ENCODE assay signal across 10 cellular contexts in the genomic region with DNA sequence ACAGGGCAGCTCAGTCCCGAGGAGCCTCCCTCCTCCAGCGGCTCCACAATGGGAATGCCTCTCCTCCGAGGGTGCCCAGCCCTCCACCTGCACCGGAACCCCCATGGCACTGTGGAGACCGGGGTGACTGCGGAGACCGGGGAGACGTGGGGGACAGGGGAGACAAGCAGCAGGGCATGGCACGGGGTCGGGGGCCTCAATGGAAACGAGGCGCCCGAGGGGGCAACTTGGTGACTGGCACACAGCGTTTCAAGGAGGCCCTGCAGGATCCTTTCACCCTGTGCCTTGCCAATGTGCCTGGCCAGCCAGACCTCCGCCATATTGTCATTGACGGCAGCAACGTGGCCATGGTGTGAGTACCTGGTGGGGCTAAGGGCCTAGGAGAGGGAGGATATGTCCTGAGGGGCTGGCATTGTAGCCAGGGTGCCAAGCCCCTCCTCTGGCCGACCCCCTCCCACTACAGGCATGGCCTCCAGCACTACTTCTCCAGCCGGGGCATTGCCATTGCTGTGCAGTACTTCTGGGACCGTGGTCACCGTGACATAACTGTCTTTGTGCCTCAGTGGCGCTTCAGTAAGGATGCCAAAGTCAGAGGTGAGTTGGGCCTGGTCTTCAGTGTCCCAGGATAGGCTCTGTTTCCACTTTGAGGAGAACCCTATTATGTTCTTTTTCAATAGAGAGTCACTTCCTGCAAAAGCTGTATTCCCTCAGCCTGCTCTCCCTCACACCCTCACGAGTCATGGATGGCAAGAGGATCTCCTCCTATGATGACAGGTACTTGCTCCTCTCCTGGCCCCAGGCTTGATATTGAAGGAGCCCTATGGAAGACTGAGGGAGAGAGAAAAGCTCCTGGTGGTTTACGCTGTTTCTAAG. TPM values are rescaled to one million over a fixed set of nuclear protein-coding genes. Genes with fewer than 3 reads are reported as not detected.
DNase-seq lines count a peak whose midpoint lies in the region; ATAC-seq, FAIRE-seq and TF ChIP-seq lines count a peak whose summit lies in the region.
"Had no signal": no experiment of that assay in that cellular context is flagged by ENCODE, and none has a peak within 500 bp of the region (broad histone marks: within the 10 kb centered on the region; RNA-seq: fewer than 3 reads in every experiment).

No MANE protein-coding gene starts in this region.

- H3K9me3 Mint-ChIP-seq in activated T-helper 1 cell treated with anti-CD3 and anti-CD28 coated beads, Interleukin-12 subunit alpha, Interleukin-12 subunit beta, Interleukin-2, Interleukin-4 antibody, amounts not matched to agents 30 ng/mL and 10 ng/mL and 1 ng/mL, durations not matched to agents 14 hours and 24 hours and 36 hours = no peaks in the 10 kb centered on the region
- H3K9me3 Mint-ChIP-seq: H9 had no signal

- H3K27me3 Mint-ChIP-seq in activated T-helper 1 cell treated with anti-CD3 and anti-CD28 coated beads, Interleukin-12 subunit alpha, Interleukin-12 subunit beta, Interleukin-2, Interleukin-4 antibody, amounts not matched to agents 30 ng/mL and 10 ng/mL and 1 ng/mL, durations not matched to agents 14 hours and 24 hours and 36 hours (ENCODE audit: insufficient read depth) = no peaks in the 10 kb centered on the region

- H3K4me1 Mint-ChIP-seq in activated T-helper 1 cell treated with anti-CD3 and anti-CD28 coated beads, Interleukin-12 subunit alpha, Interleukin-12 subunit beta, Interleukin-2, Interleukin-4 antibody, amounts not matched to agents 30 ng/mL and 10 ng/mL and 1 ng/mL, durations not matched to agents 14 hours and 24 hours and 36 hours (ENCODE audit: low read depth) = peaks cover 54% of the 10 kb centered on the region

- no peak for TF ChIP-seq EP300 in gastroesophageal sphincter (IDR thresholded peaks at IDR 0.05)

- peaks cover 0 to 59% of the 10 kb centered on the region in 2 donors for H3K36me3 ChIP-seq in gastroesophageal sphincter

- 40 to 79% methylated on average over 1 to 6 of the region's 24 CpGs for WGBS in gastroesophageal sphincter (ENCODE audit: low coverage in 1 of 2), 2 donors

- H3K27ac ChIP-seq in gastroesophageal sphincter = peak overlapping the region in 3 of 4 donors; percentile 94 to 99 (median 96)
- peak overlapping the region in 13 of 21 experiments; percentile 33 to 99 (median 97) for H3K27ac ChIP-seq in skin epidermis
- H3K27ac ChIP-seq: SK-N-MC had no signal

- no peak; the same call in 1 of the 2 replicates for TF ChIP-seq POLR2A in GM12891 (IDR thresholded peaks at IDR 0.05; ENCODE audit: low read depth, low read length)
- peak in 1 of 2 donors; percentile 8 for TF ChIP-seq POLR2A in gastroesophageal sphincter (IDR thresholded peaks at IDR 0.05)

- no peak for DNase-seq in GM12891 (ENCODE audit: insufficient read length, low spot score)
- DNase-seq in activated T-helper 1 cell treated with anti-CD3 and anti-CD28 coated beads, Interleukin-12 subunit alpha, Interleukin-12 subunit beta, Interleukin-2, Interleukin-4 antibody, amounts not matched to agents 30 ng/mL and 10 ng/mL and 1 ng/mL, durations not matched to agents 14 hours and 24 hours and 36 hours (ENCODE audit: low spot score) = no peak
- DNase-seq in SW 1271 (lab: John Stamatoyannopoulos, UW) = no peak

- H3K4me3 Mint-ChIP-seq in activated T-helper 1 cell treated with anti-CD3 and anti-CD28 coated beads, Interleukin-12 subunit alpha, Interleukin-12 subunit beta, Interleukin-2, Interleukin-4 antibody, amounts not matched to agents 30 ng/mL and 10 ng/mL and 1 ng/mL, durations not matched to agents 14 hours and 24 hours and 36 hours = no peak overlapping the region

- H3K27ac Mint-ChIP-seq in activated T-helper 1 cell treated with anti-CD3 and anti-CD28 coated beads, Interleukin-12 subunit alpha, Interleukin-12 subunit beta, Interleukin-2, Interleukin-4 antibody, amounts not matched to agents 30 ng/mL and 10 ng/mL and 1 ng/mL, durations not matched to agents 14 hours and 24 hours and 36 hours = no peak overlapping the region

- TF ChIP-seq CTCF in WI38 (IDR thresholded peaks at IDR 0.05; ENCODE audit: low read depth, low read length) (no peak), gastroesophageal sphincter (IDR thresholded peaks at IDR 0.05) (no peak)

- no peak for FAIRE-seq in GM12891 (lab: Jason Lieb, UNC)

- intact Hi-C loops in activated T-helper 1 cell treated with anti-CD3 and anti-CD28 coated beads, Interleukin-12 subunit alpha, Interleukin-12 subunit beta, Interleukin-2, Interleukin-4 antibody, amounts not matched to agents 30 ng/mL and 10 ng/mL and 1 ng/mL, durations not matched to agents 14 hours and 24 hours and 36 hours (cut with micrococcal nuclease) = loop anchor here (5.0 to 10.0 kb wide), 3 partner anchors 270 to 1900 kb away; a partner anchor contains a TSS

- no peaks in the 10 kb centered on the region for H3K27me3 ChIP-seq in gastroesophageal sphincter

- peaks cover 4 to 65% (median 24%) of the 10 kb centered on the region in 3 donors for H3K4me1 ChIP-seq in gastroesophageal sphincter

- H3K4me3 ChIP-seq in WI38 (ENCODE audit: low read depth, low read length) (peak overlapping the region; percentile 28), gastroesophageal sphincter (peak overlapping the region in 1 of 2 donors; percentile 81), skin epidermis (peak overlapping the region in 2 of 7 experiments; percentile 63 to 73)
- H3K4me3 ChIP-seq: SK-N-MC had no signal

- H3K9me3 ChIP-seq in gastroesophageal sphincter = no peaks in the 10 kb centered on the region

- H3K36me3 Mint-ChIP-seq in activated T-helper 1 cell treated with anti-CD3 and anti-CD28 coated beads, Interleukin-12 subunit alpha, Interleukin-12 subunit beta, Interleukin-2, Interleukin-4 antibody, amounts not matched to agents 30 ng/mL and 10 ng/mL and 1 ng/mL, durations not matched to agents 14 hours and 24 hours and 36 hours (ENCODE audit: low read depth) = peaks cover 38% of the 10 kb centered on the region

- ATAC-seq in gastroesophageal sphincter = no peak
- no peak for ATAC-seq in GM21360 (IDR thresholded peaks at IDR 0.05; ENCODE audit: unreplicated experiment)
- ATAC-seq in GM21381 (IDR thresholded peaks at IDR 0.05; ENCODE audit: unreplicated experiment) = no peak

TF ChIP-seq in GM12891, 5 proteins besides CTCF, POLR2A, EP300 and RAD21:
- TF ChIP-seq TAF1 (IDR thresholded peaks at IDR 0.05; ENCODE audit: low read depth, low read length) = no peak
- TF ChIP-seq SPI1 (IDR thresholded peaks at IDR 0.05; ENCODE audit: low read depth, low read length) = no peak
- no peak for TF ChIP-seq POU2F2 (IDR thresholded peaks at IDR 0.05; ENCODE audit: low read depth, low read length)
- TF ChIP-seq POLR2AphosphoS5 (IDR thresholded peaks at IDR 0.05; ENCODE audit: low read depth, low read length) = 0 out of 2 replicates have a peak, but pooled peaks have one; percentile 24
- TF ChIP-seq PAX5 (IDR thresholded peaks at IDR 0.05; ENCODE audit: insufficient read depth, low read length, severe bottlenecking) = no peak

RNA-seq across cellular contexts. Expression of a gene that starts 2.7 kb away (rescaled TPM):
- polyA plus RNA-seq in GM12891 (2012; ENCODE audit: low read depth, missing spikeins) = 25.1 TPM
- total RNA-seq in gastroesophageal sphincter = 10 to 100 TPM; 50.7 to 68.0 (median 61.3) TPM
- total RNA-seq in activated T-helper 1 cell treated with anti-CD3 and anti-CD28 coated beads, Interleukin-12 subunit alpha, Interleukin-12 subunit beta, Interleukin-2, Interleukin-4 antibody, amounts not matched to agents 30 ng/mL and 10 ng/mL and 1 ng/mL, durations not matched to agents 14 hours and 24 hours and 36 hours = 65.9 and 72.0 TPM in 2 replicates

RNA-seq across cellular contexts. Expression of a gene that starts 3.0 kb away (rescaled TPM):
- polyA plus RNA-seq in GM12891 (2012; ENCODE audit: low read depth, missing spikeins) = 9.0 TPM
- total RNA-seq in gastroesophageal sphincter = 1 to 10 TPM in 3 of 4 donors, under 1 TPM in 1; 0.49 to 2.8 (median 2.1) TPM
- total RNA-seq in activated T-helper 1 cell treated with anti-CD3 and anti-CD28 coated beads, Interleukin-12 subunit alpha, Interleukin-12 subunit beta, Interleukin-2, Interleukin-4 antibody, amounts not matched to agents 30 ng/mL and 10 ng/mL and 1 ng/mL, durations not matched to agents 14 hours and 24 hours and 36 hours = 5.2 and 5.5 TPM in 2 replicates

RNA-seq across cellular contexts. Expression of a gene that starts 10.1 kb away (rescaled TPM):
- polyA plus RNA-seq in GM12891 (2012; ENCODE audit: low read depth, missing spikeins) = 54.5 TPM
- 10 to 100 TPM; 21.5 to 39.7 (median 31.3) TPM for total RNA-seq in gastroesophageal sphincter
- total RNA-seq in activated T-helper 1 cell treated with anti-CD3 and anti-CD28 coated beads, Interleukin-12 subunit alpha, Interleukin-12 subunit beta, Interleukin-2, Interleukin-4 antibody, amounts not matched to agents 30 ng/mL and 10 ng/mL and 1 ng/mL, durations not matched to agents 14 hours and 24 hours and 36 hours = 41.5 and 48.0 TPM in 2 replicates

RNA-seq across cellular contexts. Expression of a gene that starts 33.7 kb away (rescaled TPM):
- polyA plus RNA-seq in GM12891 (2012; ENCODE audit: low read depth, missing spikeins) = 0.03 TPM
- 10 to 100 TPM in 2 of 4 donors, 1 to 10 TPM in 2; 6.9 to 19.9 (median 11.5) TPM for total RNA-seq in gastroesophageal sphincter
- 0.02 TPM in 1 of 2 replicates, not detected in the other for total RNA-seq in activated T-helper 1 cell treated with anti-CD3 and anti-CD28 coated beads, Interleukin-12 subunit alpha, Interleukin-12 subunit beta, Interleukin-2, Interleukin-4 antibody, amounts not matched to agents 30 ng/mL and 10 ng/mL and 1 ng/mL, durations not matched to agents 14 hours and 24 hours and 36 hours
